ENCODE assay signal across 1 cellular context in the genomic region with DNA sequence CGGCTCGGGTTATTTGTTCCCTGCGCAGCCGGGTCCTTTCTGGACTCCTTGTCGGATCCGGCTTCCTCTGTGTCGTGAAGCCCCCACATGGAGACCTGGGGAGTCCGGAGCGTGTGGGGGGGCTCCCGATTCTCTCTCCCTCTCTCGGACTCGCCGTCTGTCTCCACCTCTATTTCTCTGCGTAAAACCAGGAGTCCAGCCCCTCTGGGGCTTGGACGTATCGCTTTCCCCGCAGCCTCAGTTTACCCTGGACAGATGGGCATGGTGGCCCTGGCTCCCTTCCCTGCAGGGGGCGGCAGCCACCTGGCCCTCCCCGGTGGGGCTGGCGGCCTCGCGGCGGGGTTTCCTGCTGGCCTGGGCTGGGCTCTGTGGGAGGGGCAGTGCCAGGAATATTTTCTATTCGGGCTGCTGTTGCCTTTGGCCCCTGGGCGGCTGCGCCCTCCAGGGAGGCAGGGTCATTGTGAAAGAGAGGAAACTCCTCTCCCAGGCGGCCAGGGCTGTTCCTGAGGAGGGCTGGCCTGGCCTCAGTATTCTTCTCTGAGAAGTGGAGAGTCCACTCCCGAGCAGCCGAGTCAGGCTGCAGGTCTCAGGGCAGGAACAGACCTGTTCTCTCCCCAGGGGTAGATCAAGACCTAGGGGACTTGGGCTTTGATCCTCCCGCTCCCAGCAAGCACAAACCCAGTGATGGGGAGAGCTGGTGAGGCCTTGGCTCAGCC.
TF ChIP-seq lines count a peak whose summit lies in the region.

No MANE protein-coding gene starts in this region.

TF ChIP-seq in HepG2, 621 proteins besides CTCF, POLR2A, EP300 and RAD21 (continued from another document):
- TF ChIP-seq, protein P1, sequence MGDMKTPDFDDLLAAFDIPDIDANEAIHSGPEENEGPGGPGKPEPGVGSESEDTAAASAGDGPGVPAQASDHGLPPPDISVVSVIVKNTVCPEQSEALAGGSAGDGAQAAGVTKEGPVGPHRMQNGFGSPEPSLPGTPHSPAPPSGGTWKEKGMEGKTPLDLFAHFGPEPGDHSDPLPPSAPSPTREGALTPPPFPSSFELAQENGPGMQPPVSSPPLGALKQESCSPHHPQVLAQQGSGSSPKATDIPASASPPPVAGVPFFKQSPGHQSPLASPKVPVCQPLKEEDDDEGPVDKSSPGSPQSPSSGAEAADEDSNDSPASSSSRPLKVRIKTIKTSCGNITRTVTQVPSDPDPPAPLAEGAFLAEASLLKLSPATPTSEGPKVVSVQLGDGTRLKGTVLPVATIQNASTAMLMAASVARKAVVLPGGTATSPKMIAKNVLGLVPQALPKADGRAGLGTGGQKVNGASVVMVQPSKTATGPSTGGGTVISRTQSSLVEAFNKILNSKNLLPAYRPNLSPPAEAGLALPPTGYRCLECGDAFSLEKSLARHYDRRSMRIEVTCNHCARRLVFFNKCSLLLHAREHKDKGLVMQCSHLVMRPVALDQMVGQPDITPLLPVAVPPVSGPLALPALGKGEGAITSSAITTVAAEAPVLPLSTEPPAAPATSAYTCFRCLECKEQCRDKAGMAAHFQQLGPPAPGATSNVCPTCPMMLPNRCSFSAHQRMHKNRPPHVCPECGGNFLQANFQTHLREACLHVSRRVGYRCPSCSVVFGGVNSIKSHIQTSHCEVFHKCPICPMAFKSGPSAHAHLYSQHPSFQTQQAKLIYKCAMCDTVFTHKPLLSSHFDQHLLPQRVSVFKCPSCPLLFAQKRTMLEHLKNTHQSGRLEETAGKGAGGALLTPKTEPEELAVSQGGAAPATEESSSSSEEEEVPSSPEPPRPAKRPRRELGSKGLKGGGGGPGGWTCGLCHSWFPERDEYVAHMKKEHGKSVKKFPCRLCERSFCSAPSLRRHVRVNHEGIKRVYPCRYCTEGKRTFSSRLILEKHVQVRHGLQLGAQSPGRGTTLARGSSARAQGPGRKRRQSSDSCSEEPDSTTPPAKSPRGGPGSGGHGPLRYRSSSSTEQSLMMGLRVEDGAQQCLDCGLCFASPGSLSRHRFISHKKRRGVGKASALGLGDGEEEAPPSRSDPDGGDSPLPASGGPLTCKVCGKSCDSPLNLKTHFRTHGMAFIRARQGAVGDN (CRISPR knock-in tag; IDR thresholded peaks at IDR 0.05) = peak; percentile 54; the same call in 1 of the 2 replicates
- peak; percentile 13; the same call in 1 of the 2 replicates for TF ChIP-seq ZMYM3 (CRISPR knock-in tag; IDR thresholded peaks at IDR 0.05)
- TF ChIP-seq HIVEP1 (CRISPR knock-in tag; IDR thresholded peaks at IDR 0.05) = 0 out of 2 replicates have a peak, but pooled peaks have one; percentile 26
- TF ChIP-seq RBM39 (IDR thresholded peaks at IDR 0.05; ENCODE audit: low read depth, low read length, poor library complexity, severe bottlenecking) = peak; percentile 36
- no peak for TF ChIP-seq PLSCR1 (CRISPR knock-in tag; IDR thresholded peaks at IDR 0.05; ENCODE audit: borderline replicate concordance)
- no peak for TF ChIP-seq SOX6 (IDR thresholded peaks at IDR 0.05)
- 0 out of 2 replicates have a peak, but pooled peaks have one; percentile 24 for TF ChIP-seq SOX6 (CRISPR knock-in tag; IDR thresholded peaks at IDR 0.05)
- TF ChIP-seq AGO1 (IDR thresholded peaks at IDR 0.05; ENCODE audit: low read depth, low read length, poor library complexity, severe bottlenecking) = peak; percentile 76
- 0 out of 2 replicates have a peak, but pooled peaks have one; percentile 40 for TF ChIP-seq GZF1 (CRISPR knock-in tag; IDR thresholded peaks at IDR 0.05)
- 0 out of 2 replicates have a peak, but pooled peaks have one; percentile 14 for TF ChIP-seq ZNF564 (CRISPR knock-in tag; IDR thresholded peaks at IDR 0.05)
- no peak for TF ChIP-seq MED13 (CRISPR knock-in tag; IDR thresholded peaks at IDR 0.05)
- peak; percentile 27; the same call in 1 of the 2 replicates for TF ChIP-seq ZNF768 (CRISPR knock-in tag; IDR thresholded peaks at IDR 0.05)
- TF ChIP-seq, protein P2, sequence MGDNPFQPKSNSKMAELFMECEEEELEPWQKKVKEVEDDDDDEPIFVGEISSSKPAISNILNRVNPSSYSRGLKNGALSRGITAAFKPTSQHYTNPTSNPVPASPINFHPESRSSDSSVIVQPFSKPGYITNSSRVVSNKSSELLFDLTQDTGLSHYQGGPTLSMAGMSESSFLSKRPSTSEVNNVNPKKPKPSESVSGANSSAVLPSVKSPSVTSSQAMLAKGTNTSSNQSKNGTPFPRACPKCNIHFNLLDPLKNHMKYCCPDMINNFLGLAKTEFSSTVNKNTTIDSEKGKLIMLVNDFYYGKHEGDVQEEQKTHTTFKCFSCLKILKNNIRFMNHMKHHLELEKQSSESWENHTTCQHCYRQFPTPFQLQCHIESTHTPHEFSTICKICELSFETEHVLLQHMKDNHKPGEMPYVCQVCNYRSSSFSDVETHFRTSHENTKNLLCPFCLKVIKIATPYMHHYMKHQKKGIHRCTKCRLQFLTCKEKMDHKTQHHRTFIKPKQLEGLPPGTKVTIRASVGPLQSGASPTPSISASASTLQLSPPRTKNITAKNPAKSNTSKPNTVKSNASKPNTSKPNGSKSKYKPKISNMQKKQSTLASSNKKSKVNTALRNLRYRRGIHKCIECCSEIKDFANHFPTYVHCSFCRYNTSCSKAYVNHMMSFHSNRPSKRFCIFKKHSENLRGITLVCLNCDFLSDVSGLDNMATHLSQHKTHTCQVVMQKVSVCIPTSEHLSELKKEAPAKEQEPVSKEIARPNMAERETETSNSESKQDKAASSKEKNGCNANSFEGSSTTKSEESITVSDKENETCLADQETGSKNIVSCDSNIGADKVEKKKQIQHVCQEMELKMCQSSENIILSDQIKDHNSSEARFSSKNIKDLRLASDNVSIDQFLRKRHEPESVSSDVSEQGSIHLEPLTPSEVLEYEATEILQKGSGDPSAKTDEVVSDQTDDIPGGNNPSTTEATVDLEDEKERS (CRISPR knock-in tag; IDR thresholded peaks at IDR 0.05) = peak; percentile 48; the same call in 1 of the 2 replicates
- TF ChIP-seq CEBPB (IDR thresholded peaks at IDR 0.05; ENCODE audit: borderline replicate concordance, low read depth, low read length) = peak; percentile 60; the same call in 1 of the 2 replicates
- TF ChIP-seq NCOA2 (CRISPR knock-in tag; IDR thresholded peaks at IDR 0.05) = peak; percentile 25; the same call in 1 of the 2 replicates
- TF ChIP-seq, protein P3, sequence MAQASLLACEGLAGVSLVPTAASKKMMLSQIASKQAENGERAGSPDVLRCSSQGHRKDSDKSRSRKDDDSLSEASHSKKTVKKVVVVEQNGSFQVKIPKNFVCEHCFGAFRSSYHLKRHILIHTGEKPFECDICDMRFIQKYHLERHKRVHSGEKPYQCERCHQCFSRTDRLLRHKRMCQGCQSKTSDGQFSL (CRISPR knock-in tag; IDR thresholded peaks at IDR 0.05) = 0 out of 2 replicates have a peak, but pooled peaks have one; percentile 31
- 0 out of 2 replicates have a peak, but pooled peaks have one; percentile 55 for TF ChIP-seq EEA1 (CRISPR knock-in tag; IDR thresholded peaks at IDR 0.05; ENCODE audit: borderline replicate concordance)
- TF ChIP-seq ZNF274 (CRISPR knock-in tag; IDR thresholded peaks at IDR 0.05) = 0 out of 2 replicates have a peak, but pooled peaks have one; percentile 28
- peak; percentile 43; the same call in 1 of the 2 replicates for TF ChIP-seq ZNF292 (CRISPR knock-in tag; IDR thresholded peaks at IDR 0.05; ENCODE audit: borderline replicate concordance, low read depth)
- 0 out of 2 replicates have a peak, but pooled peaks have one; percentile 6 for TF ChIP-seq ZNF761 (CRISPR knock-in tag; conservative IDR thresholded peaks at IDR 0.05)
- peak; percentile 59; the same call in 1 of the 2 replicates for TF ChIP-seq MAZ (IDR thresholded peaks at IDR 0.05; ENCODE audit: borderline replicate concordance, low read depth, low read length)
- TF ChIP-seq MAZ (CRISPR knock-in tag; IDR thresholded peaks at IDR 0.05; ENCODE audit: low read depth) = no peak
- no peak for TF ChIP-seq ESRRA (CRISPR knock-in tag; IDR thresholded peaks at IDR 0.05; ENCODE audit: low read depth)
- 0 out of 2 replicates have a peak, but pooled peaks have one; percentile 56 for TF ChIP-seq ZNF703 (CRISPR knock-in tag; IDR thresholded peaks at IDR 0.05; ENCODE audit: borderline replicate concordance)
- peak in 1 of 2 experiments; percentile 52; a peak in 1 of 4 replicates for TF ChIP-seq HMGXB4 (CRISPR knock-in tag; IDR thresholded peaks at IDR 0.05; ENCODE audit: borderline replicate concordance in 1 of 2, low read depth in 1 of 2)
- 0 out of 2 replicates have a peak, but pooled peaks have one; percentile 37 for TF ChIP-seq PHF8 (CRISPR knock-in tag; IDR thresholded peaks at IDR 0.05)
- TF ChIP-seq TP53 (CRISPR knock-in tag; conservative IDR thresholded peaks at IDR 0.05) = 0 out of 2 replicates have a peak, but pooled peaks have one; percentile 1
- TF ChIP-seq CEBPG (CRISPR knock-in tag; IDR thresholded peaks at IDR 0.05) = peak; percentile 66
- no peak; the same call in 1 of the 2 replicates for TF ChIP-seq GFI1 (CRISPR knock-in tag; IDR thresholded peaks at IDR 0.05; ENCODE audit: borderline replicate concordance)
- 0 out of 2 replicates have a peak, but pooled peaks have one; percentile 23 for TF ChIP-seq MEF2D (CRISPR knock-in tag; IDR thresholded peaks at IDR 0.05)
- TF ChIP-seq ZNF781 (CRISPR knock-in tag; IDR thresholded peaks at IDR 0.05; ENCODE audit: borderline replicate concordance, not compliant biosample characterization) = peak; percentile 50
- peak; percentile 16; the same call in 1 of the 2 replicates for TF ChIP-seq DMAP1 (CRISPR knock-in tag; IDR thresholded peaks at IDR 0.05)
- TF ChIP-seq, protein P4, sequence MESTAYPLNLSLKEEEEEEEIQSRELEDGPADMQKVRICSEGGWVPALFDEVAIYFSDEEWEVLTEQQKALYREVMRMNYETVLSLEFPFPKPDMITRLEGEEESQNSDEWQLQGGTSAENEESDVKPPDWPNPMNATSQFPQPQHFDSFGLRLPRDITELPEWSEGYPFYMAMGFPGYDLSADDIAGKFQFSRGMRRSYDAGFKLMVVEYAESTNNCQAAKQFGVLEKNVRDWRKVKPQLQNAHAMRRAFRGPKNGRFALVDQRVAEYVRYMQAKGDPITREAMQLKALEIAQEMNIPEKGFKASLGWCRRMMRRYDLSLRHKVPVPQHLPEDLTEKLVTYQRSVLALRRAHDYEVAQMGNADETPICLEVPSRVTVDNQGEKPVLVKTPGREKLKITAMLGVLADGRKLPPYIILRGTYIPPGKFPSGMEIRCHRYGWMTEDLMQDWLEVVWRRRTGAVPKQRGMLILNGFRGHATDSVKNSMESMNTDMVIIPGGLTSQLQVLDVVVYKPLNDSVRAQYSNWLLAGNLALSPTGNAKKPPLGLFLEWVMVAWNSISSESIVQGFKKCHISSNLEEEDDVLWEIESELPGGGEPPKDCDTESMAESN (CRISPR knock-in tag; conservative IDR thresholded peaks at IDR 0.05) = peak; percentile 54; the same call in 1 of the 2 replicates
- peak; percentile 67 for TF ChIP-seq SP5 (CRISPR knock-in tag; IDR thresholded peaks at IDR 0.05; ENCODE audit: borderline replicate concordance, low read depth)
- no peak for TF ChIP-seq CHD2 (IDR thresholded peaks at IDR 0.05; ENCODE audit: low read depth, low read length)
- peak; percentile 31; the same call in 1 of the 2 replicates for TF ChIP-seq ZFP91 (CRISPR knock-in tag; IDR thresholded peaks at IDR 0.05; ENCODE audit: borderline replicate concordance)
- TF ChIP-seq, protein P5, sequence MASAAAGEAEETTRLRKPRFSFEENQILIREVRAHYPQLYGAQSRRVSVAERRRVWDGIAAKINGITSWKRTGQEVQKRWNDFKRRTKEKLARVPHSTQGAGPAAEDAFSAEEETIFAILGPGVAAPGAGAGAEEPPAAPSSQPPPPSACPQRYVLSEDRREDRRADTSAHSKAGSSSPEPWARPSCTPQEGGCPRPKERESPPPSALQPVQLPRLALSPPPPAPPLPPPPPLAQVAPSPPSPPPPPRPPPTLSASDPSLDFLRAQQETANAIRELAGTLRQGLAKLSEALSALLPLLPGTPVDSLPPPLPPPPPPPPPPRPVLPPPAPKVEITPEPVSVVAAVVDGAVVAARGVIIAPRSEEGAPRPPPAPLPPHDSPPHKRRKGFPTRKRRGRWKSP (CRISPR knock-in tag; IDR thresholded peaks at IDR 0.05) = peak; percentile 10; the same call in 1 of the 2 replicates
- TF ChIP-seq, protein P6, sequence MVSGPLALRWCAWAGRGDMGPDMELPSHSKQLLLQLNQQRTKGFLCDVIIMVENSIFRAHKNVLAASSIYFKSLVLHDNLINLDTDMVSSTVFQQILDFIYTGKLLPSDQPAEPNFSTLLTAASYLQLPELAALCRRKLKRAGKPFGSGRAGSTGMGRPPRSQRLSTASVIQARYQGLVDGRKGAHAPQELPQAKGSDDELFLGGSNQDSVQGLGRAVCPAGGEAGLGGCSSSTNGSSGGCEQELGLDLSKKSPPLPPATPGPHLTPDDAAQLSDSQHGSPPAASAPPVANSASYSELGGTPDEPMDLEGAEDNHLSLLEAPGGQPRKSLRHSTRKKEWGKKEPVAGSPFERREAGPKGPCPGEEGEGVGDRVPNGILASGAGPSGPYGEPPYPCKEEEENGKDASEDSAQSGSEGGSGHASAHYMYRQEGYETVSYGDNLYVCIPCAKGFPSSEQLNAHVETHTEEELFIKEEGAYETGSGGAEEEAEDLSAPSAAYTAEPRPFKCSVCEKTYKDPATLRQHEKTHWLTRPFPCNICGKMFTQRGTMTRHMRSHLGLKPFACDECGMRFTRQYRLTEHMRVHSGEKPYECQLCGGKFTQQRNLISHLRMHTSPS (CRISPR knock-in tag; IDR thresholded peaks at IDR 0.05; ENCODE audit: low read depth) = peak; percentile 39; the same call in 1 of the 2 replicates
